10 cellular contexts compared by ENCODE assay signal in genomic region chr13:80037505-80037888, GRCh38.
DNase-seq lines count a peak whose midpoint lies in the region; ATAC-seq and TF ChIP-seq lines count a peak whose summit lies in the region.
"Had no signal": no experiment of that assay in that cellular context is flagged by ENCODE, and none has a peak within 500 bp of the region (broad histone marks: within the 10 kb centered on the region; RNA-seq: fewer than 3 reads in every experiment).

No MANE protein-coding gene starts in this region.

- no peaks in the 10 kb centered on the region for H3K27me3 Mint-ChIP-seq in CD14-positive monocyte (ENCODE audit: low read depth in 3 of 3)
- no peaks in the 10 kb centered on the region for H3K27me3 Mint-ChIP-seq in CD4-positive, alpha-beta memory T cell

- peak overlapping the region; percentile 29; the same call in 1 of the 2 replicates for H3K27ac ChIP-seq in Panc1 (ENCODE audit: low read length)
- H3K27ac ChIP-seq in CD4-positive, alpha-beta memory T cell (ENCODE audit: low read depth, low read length): no peak overlapping the region
- H3K27ac ChIP-seq: colonic mucosa, KMS-11 had no signal

- no peaks in the 10 kb centered on the region for H3K9me3 ChIP-seq in Panc1 (ENCODE audit: control insufficient read depth, insufficient read depth, low read depth, low read length)
- H3K9me3 ChIP-seq in CD4-positive, alpha-beta memory T cell (ENCODE audit: control insufficient read depth in 1 of 2, low read length in 2 of 2): no peaks in the 10 kb centered on the region
- H3K9me3 ChIP-seq: colonic mucosa had no signal

- intact Hi-C loops in CD14-positive monocyte (cut with micrococcal nuclease): no loop called here
- intact Hi-C loops in Panc1 (cut with micrococcal nuclease; ENCODE audit: unreplicated experiment): no loop called here
- intact Hi-C loops in CD4-positive, alpha-beta memory T cell (cut with micrococcal nuclease): no loop called here

- no TSS peak for BruUV-seq in Panc1 (replicated peaks; lab: Mats Ljungman, UMichigan)

- in situ Hi-C loops in Panc1 (cut with HindIII; ENCODE audit: low pct_unique_long_range_greater_than_20kb, low sequenced_read_pairs): no loop called here

- ATAC-seq in Panc1: peak; percentile 73

- CTCF ChIA-PET in Panc1 (lab: Charles Lee): no interaction called here
- CTCF ChIA-PET in CD4-positive, alpha-beta memory T cell (lab: Charles Lee; ENCODE audit: partially characterized antibody): no interaction called here

- peaks cover 0 to 2% of the 10 kb centered on the region in 2 donors for H3K36me3 Mint-ChIP-seq in CD14-positive monocyte
- H3K36me3 Mint-ChIP-seq in CD4-positive, alpha-beta memory T cell: no peaks in the 10 kb centered on the region

- TF ChIP-seq CTCF in CD14-positive monocyte (IDR thresholded peaks at IDR 0.05) (no peak), Panc1 (IDR thresholded peaks at IDR 0.05) (no peak)

- H3K27me3 ChIP-seq in Panc1 (ENCODE audit: control insufficient read depth, insufficient read depth, low read length): no peaks in the 10 kb centered on the region
- H3K27me3 ChIP-seq in CD4-positive, alpha-beta memory T cell (ENCODE audit: insufficient read depth, low read length): no peaks in the 10 kb centered on the region
- H3K27me3 ChIP-seq: colonic mucosa had no signal

- H3K36me3 ChIP-seq in Panc1 (ENCODE audit: control insufficient read depth, insufficient read depth, low read length): no peaks in the 10 kb centered on the region; the same call in 1 of the 2 replicates
- no peaks in the 10 kb centered on the region for H3K36me3 ChIP-seq in CD4-positive, alpha-beta memory T cell (ENCODE audit: insufficient read depth, low read length)
- H3K36me3 ChIP-seq: colonic mucosa had no signal

- DNase-seq in CD14-positive monocyte (ENCODE audit: low spot score) (no peak), H4 (ENCODE audit: low spot score) (peak; percentile 33), Panc1 (ENCODE audit: low read depth, low spot score) (no peak), iris pigment epithelial cell (ENCODE audit: low read depth) (peak; percentile 95), SKM-1 treated with dmso at 0.1 percent for 144 hours (lab: John Stamatoyannopoulos, UW; ENCODE audit: unreplicated experiment) (no peak), NOMO-1 treated with DMSO at 0.1 percent for 48 hours (lab: John Stamatoyannopoulos, UW; ENCODE audit: unreplicated experiment) (no peak)
- DNase-seq in CD4-positive, alpha-beta memory T cell: no peak
- DNase-seq in stimulated activated CD4-positive, alpha-beta T cell treated with anti-CD3 and anti-CD28 coated beads, Interleukin-4, amount 100 ng/mL, for 4 hours: no peak
- DNase-seq: colonic mucosa had no signal

- H3K27ac Mint-ChIP-seq in CD14-positive monocyte: peak overlapping the region in 6 of 7 donors; percentile 82 to 99 (median 95)
- peak overlapping the region in 1 of 7 donors; percentile 8 for H3K27ac Mint-ChIP-seq in CD4-positive, alpha-beta memory T cell

- peak overlapping the region in 1 of 2 donors; percentile 46 for H3K4me3 Mint-ChIP-seq in CD14-positive monocyte
- H3K4me3 Mint-ChIP-seq in CD4-positive, alpha-beta memory T cell: no peak overlapping the region

- H3K4me3 ChIP-seq in Panc1 (ENCODE audit: low read depth in 2 of 2, low read length in 2 of 2): no peak overlapping the region
- H3K4me3 ChIP-seq in CD4-positive, alpha-beta memory T cell (ENCODE audit: low read length in 2 of 2): no peak overlapping the region
- H3K4me3 ChIP-seq: colonic mucosa had no signal

- POLR2A ChIA-PET in Panc1 (lab: Charles Lee): no interaction called here
- POLR2A ChIA-PET in CD4-positive, alpha-beta memory T cell (lab: Charles Lee; ENCODE audit: partially characterized antibody): no interaction called here

- H3K4me1 Mint-ChIP-seq in CD14-positive monocyte: peaks cover 67% of the 10 kb centered on the region
- H3K4me1 Mint-ChIP-seq in CD4-positive, alpha-beta memory T cell: no peaks in the 10 kb centered on the region

- peaks cover 0 to 3% (median 0%) of the 10 kb centered on the region in 7 donors for H3K9me3 Mint-ChIP-seq in CD14-positive monocyte
- peaks cover 0 to 3% (median 2%) of the 10 kb centered on the region in 8 donors for H3K9me3 Mint-ChIP-seq in CD4-positive, alpha-beta memory T cell

- no peaks in the 10 kb centered on the region for H3K4me1 ChIP-seq in Panc1 (ENCODE audit: control insufficient read depth, insufficient read depth, low read length)
- H3K4me1 ChIP-seq in CD4-positive, alpha-beta memory T cell (ENCODE audit: insufficient read depth, low read length): no peaks in the 10 kb centered on the region
- H3K4me1 ChIP-seq: colonic mucosa had no signal

Comparison
In these comparisons a context has a peak if more than half of its experiments do, and no peak if none do; other contexts are left out.
1. DNase-seq: peak in H4 (single experiment) and iris pigment epithelial cell (single experiment); none in CD14-positive monocyte (single experiment), Panc1 (single experiment), CD4-positive, alpha-beta memory T cell (0 of 5), SKM-1 treated with dmso at 0.1 percent for 144 hours (single experiment), NOMO-1 treated with DMSO at 0.1 percent for 48 hours (single experiment) and stimulated activated CD4-positive, alpha-beta T cell treated with anti-CD3 and anti-CD28 coated beads, Interleukin-4, amount 100 ng/mL, for 4 hours (0 of 2).